Comparison of ENCODE assay signal across 9 cellular contexts in the genomic region with DNA sequence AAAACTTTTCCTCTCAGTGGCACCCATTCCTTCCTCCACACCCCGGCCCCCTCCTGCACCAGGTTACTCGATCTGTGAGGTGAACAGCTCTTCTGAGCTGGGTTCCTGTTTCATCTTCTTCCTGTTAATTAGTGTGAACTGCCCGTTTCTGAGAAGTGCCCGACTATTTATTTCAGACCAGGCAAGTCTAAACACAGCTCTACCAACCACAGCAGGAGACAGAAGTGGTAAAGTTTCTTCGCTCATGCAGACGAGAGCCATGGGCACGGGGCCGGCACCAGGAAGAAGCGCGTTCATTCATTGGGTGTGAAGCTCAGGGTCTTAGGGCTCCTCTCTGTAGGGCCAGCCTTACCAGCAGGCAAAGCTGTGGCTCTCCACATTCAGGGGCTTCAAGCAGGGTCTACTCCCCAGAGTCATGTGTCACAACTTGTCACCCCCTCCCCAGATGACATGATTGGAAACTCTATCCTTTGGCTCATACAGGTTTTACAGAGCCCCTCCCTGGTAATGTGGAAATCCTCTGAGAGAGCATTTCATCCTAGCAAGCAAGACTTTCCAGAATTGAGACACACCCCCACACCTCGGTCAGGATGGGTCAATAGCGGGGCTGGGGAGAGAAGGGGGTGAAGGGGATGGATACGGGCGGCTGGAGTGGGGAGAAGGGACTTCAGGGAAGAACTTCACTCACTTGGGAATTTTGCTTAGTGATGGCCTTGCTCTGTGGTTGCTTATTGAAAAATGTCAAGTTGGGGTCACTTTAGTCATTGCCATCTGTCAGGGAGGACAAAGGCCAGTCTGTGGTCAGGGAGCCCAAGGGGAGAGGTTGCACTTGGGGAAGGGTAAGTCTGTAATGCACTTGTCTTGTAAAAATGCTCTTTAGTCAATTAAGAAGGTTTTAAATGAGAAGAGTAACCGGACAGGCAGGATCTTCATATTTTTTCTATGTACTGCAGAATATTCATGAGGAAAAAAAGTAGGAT.
A peak's percentile ranks its signal among the peaks of the same experiment; 100 is the strongest.
DNase-seq lines count a peak whose midpoint lies in the region; ATAC-seq and TF ChIP-seq lines count a peak whose summit lies in the region.
"Had no signal": no experiment of that assay in that cellular context is flagged by ENCODE, and none has a peak within 500 bp of the region (broad histone marks: within the 10 kb centered on the region; RNA-seq: fewer than 3 reads in every experiment).

No MANE protein-coding gene starts in this region.

- POLR2A ChIA-PET in PC-3 (lab: Charles Lee; ENCODE audit: unreplicated experiment) = interaction anchor here (0.5 kb wide), 1 partner anchor 147 kb away, joined by 6 read pairs; a partner anchor contains a TSS

- peak in 1 of 2 experiments; percentile 42 for DNase-seq in HL-60 (ENCODE audit: low read depth in 1 of 2, low spot score in 1 of 2)
- DNase-seq in PC-3 = no peak
- DNase-seq in erythroblast (lab: John Stamatoyannopoulos, UW) = peak; percentile 33 to 61
- peak; percentile 23 for DNase-seq in prostate gland (ENCODE audit: low spot score)
- no peak for DNase-seq in D341Med (ENCODE audit: low spot score)

- H3K4me3 ChIP-seq in HL-60 (replicated peaks; ENCODE audit: insufficient read depth, low read length) (no peak overlapping the region), PC-3 (ENCODE audit: low read length) (no peak overlapping the region), prostate gland (no peak overlapping the region)
- H3K4me3 ChIP-seq: spleen had no signal

- H3K4me1 ChIP-seq in PC-3 (ENCODE audit: insufficient read depth, low read length) (no peaks in the 10 kb centered on the region; the same call in 1 of the 2 replicates), prostate gland (replicated peaks) (no peaks in the 10 kb centered on the region)

- CTCF ChIA-PET in PC-3 (lab: Charles Lee) = interaction anchor here (0.6 to 1.6 kb wide), 4 partner anchors 10 to 561 kb away, joined by 3 to 48 read pairs (median 3); no protein-coding TSS in a partner anchor

- H3K9me3 ChIP-seq in PC-3 (ENCODE audit: low read length) = no peaks in the 10 kb centered on the region
- H3K9me3 ChIP-seq in prostate gland = no peaks in the 10 kb centered on the region
- H3K9me3 ChIP-seq: spleen had no signal

- intact Hi-C loops in PC-3 (cut with micrococcal nuclease) = loop anchor here (1.0 to 10.0 kb wide), 3 partner anchors 46 to 236 kb away; no protein-coding TSS in a partner anchor
- intact Hi-C loops in prostate gland (cut with DNase I) = no loop called here

- H3K79me2 ChIP-seq in PC-3 (ENCODE audit: low read length) = no peaks in the 10 kb centered on the region

- WGBS in prostate gland = 55% methylated on average over 15 of the region's 15 CpGs

- H3K27me3 ChIP-seq in HL-60 (ENCODE audit: insufficient read depth, poor library complexity, severe bottlenecking) (no peaks in the 10 kb centered on the region), PC-3 (ENCODE audit: low read length) (no peaks in the 10 kb centered on the region), prostate gland (replicated peaks; ENCODE audit: insufficient read depth) (no peaks in the 10 kb centered on the region)
- H3K27me3 ChIP-seq: spleen had no signal

- TF ChIP-seq CTCF in HL-60 (IDR thresholded peaks at IDR 0.05; ENCODE audit: insufficient read depth, low read length) = no peak
- no peak for TF ChIP-seq CTCF in PC-3 (conservative IDR thresholded peaks at IDR 0.05; ENCODE audit: low read depth, low read length)
- no peak for TF ChIP-seq CTCF in prostate gland (IDR thresholded peaks at IDR 0.05)

- TF ChIP-seq POLR2A in erythroblast (IDR thresholded peaks at IDR 0.05; ENCODE audit: low read length) = no peak
- TF ChIP-seq POLR2A in prostate gland (IDR thresholded peaks at IDR 0.05) = no peak

- ATAC-seq in PC-3 (no peak), GM18868 (IDR thresholded peaks at IDR 0.05; ENCODE audit: unreplicated experiment) (no peak), HG02571 (IDR thresholded peaks at IDR 0.05; ENCODE audit: unreplicated experiment) (no peak), GM18858 (IDR thresholded peaks at IDR 0.05; ENCODE audit: unreplicated experiment) (no peak)

- no peaks in the 10 kb centered on the region for H3F3A ChIP-seq in PC-3 (ENCODE audit: low read length, unreplicated experiment)

- BruUV-seq in PC-3 (replicated peaks; lab: Mats Ljungman, UMichigan) = no TSS peak

- H4K20me1 ChIP-seq in PC-3 (ENCODE audit: low read length) = no peaks in the 10 kb centered on the region

- H3K27ac ChIP-seq in HL-60 (replicated peaks) (0 out of 2 replicates have a peak overlapping the region, but pooled peaks have one; percentile 18), PC-3 (ENCODE audit: low read length) (no peak overlapping the region), prostate gland (peak overlapping the region in 1 of 2 donors; percentile 54)

- H3K4me2 ChIP-seq in PC-3 (ENCODE audit: low read length) = peak overlapping the region; percentile 60

- peak overlapping the region; percentile 83 for H2AFZ ChIP-seq in PC-3 (ENCODE audit: low read length)

- H3K36me3 ChIP-seq in PC-3 (ENCODE audit: low read depth, low read length) (no peaks in the 10 kb centered on the region), prostate gland (no peaks in the 10 kb centered on the region)
- H3K36me3 ChIP-seq: spleen had no signal

- H3K9me2 ChIP-seq in PC-3 (replicated peaks; ENCODE audit: low read length) = no peaks in the 10 kb centered on the region

- H3K9ac ChIP-seq in PC-3 (ENCODE audit: low read length) = no peak overlapping the region

Comparison
In these comparisons a context has a peak if more than half of its experiments do, and no peak if none do; other contexts are left out.
1. DNase-seq: peak in erythroblast (2 of 2) and prostate gland (single experiment); none in PC-3 (single experiment) and D341Med (single experiment).